In the genomic region with DNA sequence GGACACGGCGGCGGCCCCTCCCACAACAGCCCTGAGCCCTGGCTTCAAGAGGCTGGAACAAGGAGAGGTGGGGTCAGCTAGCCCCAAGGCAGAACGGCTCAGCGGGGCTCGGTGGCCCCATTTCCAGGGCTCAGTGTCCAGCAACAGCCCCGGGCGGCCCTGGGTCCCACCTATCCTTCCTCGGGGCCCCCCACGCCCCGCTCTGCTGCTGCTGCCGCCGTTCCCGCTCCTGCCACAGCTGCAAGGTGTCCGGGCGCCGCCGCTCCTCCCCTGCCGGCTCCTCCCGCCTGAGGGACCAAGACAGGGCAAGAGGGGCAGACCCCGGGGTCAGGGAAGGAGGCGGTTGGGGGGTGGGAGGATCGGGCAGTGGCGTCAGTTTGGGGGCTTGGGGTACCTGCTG, we compare ENCODE assay signal across 15 cellular contexts. TPM values are rescaled to one million over a fixed set of nuclear protein-coding genes. Genes with fewer than 3 reads are reported as not detected.
DNase-seq lines count a peak whose midpoint lies in the region; ATAC-seq and TF ChIP-seq lines count a peak whose summit lies in the region.
"Had no signal": no experiment of that assay in that cellular context is flagged by ENCODE, and none has a peak within 500 bp of the region (broad histone marks: within the 10 kb centered on the region; RNA-seq: fewer than 3 reads in every experiment).

No MANE protein-coding gene starts in this region.

- H3K4me1 ChIP-seq in heart right ventricle (peaks cover 0 to 3% (median under 1%) of the 10 kb centered on the region in 9 donors), endodermal cell (ENCODE audit: control insufficient read depth, insufficient read depth, low read length) (no peaks in the 10 kb centered on the region), upper lobe of right lung (peaks cover 8% of the 10 kb centered on the region)

- peaks cover 29% of the 10 kb centered on the region for H3K36me3 Mint-ChIP-seq in endodermal cell (ENCODE audit: low read depth)

- H3K9ac ChIP-seq in endodermal cell (ENCODE audit: extremely low read depth, low read length, poor library complexity, severe bottlenecking): no peak overlapping the region

- intact Hi-C loops in Right ventricle myocardium superior (cut with DNase I) (no loop called here), heart right ventricle (cut with DNase I) (no loop called here), upper lobe of right lung (cut with DNase I) (no loop called here)

- H3K27ac Mint-ChIP-seq in endodermal cell: no peak overlapping the region
- H3K27ac Mint-ChIP-seq: B cell; CD8-positive, alpha-beta T cell had no signal

- POLR2A ChIA-PET in RWPE1 (lab: Yijun Ruan, JAX; ENCODE audit: low non-redundant PET): no interaction called here

- WGBS in heart right ventricle, 2 donors: 93% methylated on average over 24 of the region's 24 CpGs
- WGBS in endodermal cell (ENCODE audit: insufficient coverage in 1 of 2, insufficient read length in 1 of 2), 2 experiments: 93 to 97% methylated on average over 14 to 24 of the region's 24 CpGs

- peak; percentile 35 for DNase-seq in Right ventricle myocardium superior
- no peak for DNase-seq in heart right ventricle
- no peak for DNase-seq in RWPE1 (ENCODE audit: low spot score)
- peak; percentile 40 for DNase-seq in endodermal cell
- peak; percentile 62 for DNase-seq in upper lobe of right lung
- no peak for DNase-seq in NCI-H1105 treated with DMSO at 0.1 percent for 48 hours (lab: John Stamatoyannopoulos, UW)
- no peak for DNase-seq in NCI-H748 treated with DMSO at 0.1 percent for 48 hours (lab: John Stamatoyannopoulos, UW)
- DNase-seq: Calu3; CD8-positive, alpha-beta T cell; DMS79 treated with DMSO at 0.1 percent for 48 hours; GF-D8; GOT3 had no signal

- no peaks in the 10 kb centered on the region for H3K27me3 Mint-ChIP-seq in endodermal cell (ENCODE audit: insufficient read depth)
- H3K27me3 Mint-ChIP-seq: B cell had no signal

- H3K27me3 ChIP-seq in heart right ventricle: no peaks in the 10 kb centered on the region
- no peaks in the 10 kb centered on the region for H3K27me3 ChIP-seq in endodermal cell (ENCODE audit: control insufficient read depth, insufficient read depth, low read length, poor library complexity, severe bottlenecking)
- H3K27me3 ChIP-seq in upper lobe of right lung: no peaks in the 10 kb centered on the region

- CTCF ChIA-PET in RWPE1 (lab: Yijun Ruan, JAX): no interaction called here

- H3K4me3 ChIP-seq in heart right ventricle (no peak overlapping the region), endodermal cell (ENCODE audit: low read length) (no peak overlapping the region), upper lobe of right lung (no peak overlapping the region)
- H3K4me3 ChIP-seq: BLaER1 treated with 17β-estradiol and CSF1 and Interleukin-3, amounts not matched to agents 10 nM and 100 nM had no signal

- no peak overlapping the region for H3K27ac ChIP-seq in heart right ventricle
- H3K27ac ChIP-seq in RWPE1: peak overlapping the region; percentile 20
- no peak overlapping the region for H3K27ac ChIP-seq in endodermal cell (ENCODE audit: low read depth, low read length)
- no peak overlapping the region for H3K27ac ChIP-seq in upper lobe of right lung
- H3K27ac ChIP-seq: BLaER1 treated with 17β-estradiol and CSF1 and Interleukin-3, amounts not matched to agents 10 nM and 100 nM had no signal

- H3K9me3 ChIP-seq in heart right ventricle (no peaks in the 10 kb centered on the region), endodermal cell (ENCODE audit: control insufficient read depth, low read length) (no peaks in the 10 kb centered on the region), upper lobe of right lung (no peaks in the 10 kb centered on the region)
- H3K9me3 ChIP-seq: BLaER1 treated with 17β-estradiol and CSF1 and Interleukin-3, amounts not matched to agents 10 nM and 100 nM had no signal

- no peaks in the 10 kb centered on the region for H3K9me3 Mint-ChIP-seq in endodermal cell
- H3K9me3 Mint-ChIP-seq: CD8-positive, alpha-beta T cell had no signal

- H3K4me1 Mint-ChIP-seq in endodermal cell: peaks cover 4% of the 10 kb centered on the region

- TF ChIP-seq CTCF in heart right ventricle (IDR thresholded peaks at IDR 0.05) (no peak), RWPE1 (conservative IDR thresholded peaks at IDR 0.05; ENCODE audit: low read depth) (no peak), endodermal cell (conservative IDR thresholded peaks at IDR 0.05) (no peak), upper lobe of right lung (IDR thresholded peaks at IDR 0.05) (no peak)

- H3K36me3 ChIP-seq in heart right ventricle: peaks cover 4 to 93% (median 77%) of the 10 kb centered on the region in 9 donors
- H3K36me3 ChIP-seq in endodermal cell (ENCODE audit: control insufficient read depth, insufficient read depth, low read length): peaks cover 36% of the 10 kb centered on the region
- H3K36me3 ChIP-seq in upper lobe of right lung: peaks cover 80% of the 10 kb centered on the region

- ATAC-seq in Right ventricle myocardium superior (ENCODE audit: poor library complexity): no peak
- no peak for ATAC-seq in heart right ventricle
- no peak for ATAC-seq in upper lobe of right lung
- ATAC-seq: CD8-positive, alpha-beta T cell had no signal

- H3K4me3 Mint-ChIP-seq in endodermal cell: no peak overlapping the region
- H3K4me3 Mint-ChIP-seq: B cell; CD8-positive, alpha-beta T cell had no signal

RNA-seq across cellular contexts. Expression of a gene that starts 3.4 kb away (rescaled TPM):
- total RNA-seq in Right ventricle myocardium superior (0.54 TPM), heart right ventricle (under 1 TPM in 5 of 10 donors, not detected in 5; 0.36 to 0.87 (median 0.62) TPM), endodermal cell (1 to 10 TPM; 5.8 to 6.3 TPM), upper lobe of right lung (6.4 TPM)
- 1 to 10 TPM in 1 of 2 donors, under 1 TPM in 1; 0.88 to 2.3 TPM for polyA plus RNA-seq in heart right ventricle
- 5.6 TPM for polyA plus RNA-seq in endodermal cell (2013, experiment 1 of 2)
- polyA plus RNA-seq in endodermal cell (2013, experiment 2 of 2): 4.6 TPM

RNA-seq across cellular contexts. Expression of a gene that starts 8.8 kb away (rescaled TPM):
- 22.8 TPM for total RNA-seq in Right ventricle myocardium superior
- 10 to 100 TPM; 18.4 to 37.9 (median 23.6) TPM for total RNA-seq in heart right ventricle
- polyA plus RNA-seq in heart right ventricle: 10 to 100 TPM; 36.1 to 57.6 TPM
- total RNA-seq in endodermal cell: 10 to 100 TPM; 49.4 to 56.0 TPM
- 50.6 TPM for polyA plus RNA-seq in endodermal cell (2013, experiment 1 of 2)
- 40.0 TPM for polyA plus RNA-seq in endodermal cell (2013, experiment 2 of 2)
- total RNA-seq in upper lobe of right lung: 88.0 TPM

RNA-seq across cellular contexts. Expression of a gene that starts 9.0 kb away (rescaled TPM):
- total RNA-seq in Right ventricle myocardium superior (0.35 TPM), heart right ventricle (under 1 TPM in 8 of 10 donors, not detected in 2; 0.15 to 0.66 (median 0.40) TPM), endodermal cell (1 to 10 TPM; 1.3 to 3.0 TPM), upper lobe of right lung (1.4 TPM)
- under 1 TPM; 0.20 to 0.73 TPM for polyA plus RNA-seq in heart right ventricle
- 2.4 TPM for polyA plus RNA-seq in endodermal cell (2013, experiment 1 of 2)
- 1.4 TPM for polyA plus RNA-seq in endodermal cell (2013, experiment 2 of 2)
- total RNA-seq: A172 had no signal

RNA-seq across cellular contexts. Expression of a gene that starts 25.1 kb away (rescaled TPM):
- total RNA-seq in Right ventricle myocardium superior (42.2 TPM), heart right ventricle (10 to 100 TPM; 13.1 to 59.6 (median 25.8) TPM), endodermal cell (10 to 100 TPM; 17.5 to 37.7 TPM), upper lobe of right lung (57.2 TPM)
- polyA plus RNA-seq in heart right ventricle: 10 to 100 TPM; 56.4 to 74.3 TPM
- 47.4 TPM for polyA plus RNA-seq in endodermal cell (2013, experiment 1 of 2)
- 40.5 TPM for polyA plus RNA-seq in endodermal cell (2013, experiment 2 of 2)

RNA-seq across cellular contexts. Expression of a gene that starts 35.2 kb away (rescaled TPM):
- total RNA-seq in Right ventricle myocardium superior (9.3 TPM), heart right ventricle (10 to 100 TPM in 5 of 10 donors, 1 to 10 TPM in 5; 8.0 to 12.5 (median 9.9) TPM), endodermal cell (10 to 100 TPM; 19.8 to 25.5 TPM), upper lobe of right lung (14.7 TPM)
- 10 to 100 TPM; 11.2 to 12.6 TPM for polyA plus RNA-seq in heart right ventricle
- 33.1 TPM for polyA plus RNA-seq in endodermal cell (2013, experiment 1 of 2)
- 32.4 TPM for polyA plus RNA-seq in endodermal cell (2013, experiment 2 of 2)

Comparison
In these comparisons a context has a peak if more than half of its experiments do, and no peak if none do; other contexts are left out.
1. DNase-seq: peak in Right ventricle myocardium superior (single experiment), endodermal cell (single experiment) and upper lobe of right lung (single experiment); none in heart right ventricle (0 of 2), RWPE1 (single experiment), NCI-H1105 treated with DMSO at 0.1 percent for 48 hours (single experiment) and NCI-H748 treated with DMSO at 0.1 percent for 48 hours (single experiment).